9 cellular contexts compared by ENCODE assay signal in the genomic region with DNA sequence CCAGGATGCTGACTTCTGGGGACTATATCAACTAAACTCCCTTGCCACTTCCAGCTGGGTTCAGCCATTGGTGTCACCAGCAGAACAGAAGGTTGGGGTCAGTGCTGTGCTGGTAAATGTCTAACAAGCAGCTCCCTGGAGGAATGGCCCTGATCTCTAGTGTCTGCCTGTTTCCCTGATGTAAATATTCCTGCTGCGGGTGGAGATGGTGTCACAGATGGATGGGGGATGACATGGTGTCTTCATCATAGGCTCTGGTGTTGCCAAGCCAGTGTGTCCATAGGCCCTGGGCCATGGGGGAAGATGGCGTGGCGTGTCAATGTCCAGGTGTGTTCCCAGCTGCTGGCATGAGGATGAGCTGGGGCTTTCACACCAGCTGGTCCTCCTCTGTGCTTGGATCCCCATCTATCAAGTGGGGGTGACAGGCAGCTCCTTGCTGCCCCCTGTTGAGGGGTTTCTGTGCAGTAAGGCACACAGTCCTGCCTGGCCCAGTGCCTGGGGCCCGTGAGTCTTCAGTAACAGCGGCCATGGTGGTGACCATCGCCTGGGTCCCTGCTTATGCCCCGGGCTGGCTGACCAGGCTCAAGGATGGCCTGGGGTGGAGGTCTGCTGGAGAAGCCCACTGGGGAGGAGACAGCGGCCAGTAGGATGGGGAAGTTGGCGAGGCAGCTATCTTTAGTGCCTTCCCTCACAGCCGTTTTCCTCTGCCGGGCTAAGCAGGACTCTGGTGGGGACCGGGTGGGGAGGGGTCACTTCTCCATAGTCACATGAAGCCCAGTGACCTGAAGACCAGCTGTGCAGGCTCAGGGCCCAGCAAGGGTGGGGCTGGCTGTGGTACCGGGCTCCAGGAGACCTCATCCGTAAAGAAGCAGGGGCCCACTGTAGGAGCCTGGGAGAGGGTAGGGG. TPM values are rescaled to one million over a fixed set of nuclear protein-coding genes. Genes with fewer than 3 reads are reported as not detected.
DNase-seq lines count a peak whose midpoint lies in the region; TF ChIP-seq lines count a peak whose summit lies in the region.
"Had no signal": no experiment of that assay in that cellular context is flagged by ENCODE, and none has a peak within 500 bp of the region (broad histone marks: within the 10 kb centered on the region; RNA-seq: fewer than 3 reads in every experiment).

No MANE protein-coding gene starts in this region.

- intact Hi-C loops in CD4-positive, alpha-beta memory T cell (cut with micrococcal nuclease): loop anchor here (1.0 to 2.0 kb wide), 3 partner anchors 91 to 300 kb away; no protein-coding TSS in a partner anchor
- intact Hi-C loops in thyroid gland (cut with DNase I): loop anchor here (10.0 kb wide), 1 partner anchor 442 kb away; no protein-coding TSS in a partner anchor

- peaks cover 0 to 2% of the 10 kb centered on the region in 2 donors for H3K27me3 Mint-ChIP-seq in CD4-positive, alpha-beta memory T cell

- H3K4me3 Mint-ChIP-seq in CD4-positive, alpha-beta memory T cell: no peak overlapping the region

- H3K4me1 Mint-ChIP-seq in CD4-positive, alpha-beta memory T cell: peaks cover 5 to 29% (median 11%) of the 10 kb centered on the region in 4 donors

- H3K27ac Mint-ChIP-seq in CD4-positive, alpha-beta memory T cell: peak overlapping the region in 1 of 7 donors; percentile 16

- no peak overlapping the region for H3K4me3 ChIP-seq in CD4-positive, alpha-beta memory T cell (ENCODE audit: low read length in 2 of 2)
- H3K4me3 ChIP-seq in Karpas-422 (ENCODE audit: low read length) (no peak overlapping the region), foreskin fibroblast (ENCODE audit: low read depth in 1 of 2, low read length in 2 of 2) (no peak overlapping the region), thyroid gland (replicated peaks in 1 of 3) (no peak overlapping the region)
- H3K4me3 ChIP-seq: HAP-1 had no signal

- peaks cover 0 to 7% of the 10 kb centered on the region in 2 donors for H3K36me3 Mint-ChIP-seq in CD4-positive, alpha-beta memory T cell

- H3K4me2 ChIP-seq in Karpas-422 (ENCODE audit: low read depth, low read length, poor library complexity, severe bottlenecking): no peak overlapping the region

- no peaks in the 10 kb centered on the region for H3K9me3 ChIP-seq in CD4-positive, alpha-beta memory T cell (ENCODE audit: control insufficient read depth in 1 of 2, low read length in 2 of 2)
- H3K9me3 ChIP-seq in Karpas-422 (ENCODE audit: low read length): no peaks in the 10 kb centered on the region
- H3K9me3 ChIP-seq in thyroid gland: no peaks in the 10 kb centered on the region
- H3K9me3 ChIP-seq: HAP-1 had no signal

- no peaks in the 10 kb centered on the region for H3K9me2 ChIP-seq in Karpas-422 (replicated peaks; ENCODE audit: insufficient read depth, low read length)

- H3K27ac ChIP-seq in CD4-positive, alpha-beta memory T cell (ENCODE audit: low read depth, low read length): no peak overlapping the region
- H3K27ac ChIP-seq in Karpas-422 (ENCODE audit: low read length): no peak overlapping the region
- H3K27ac ChIP-seq in thyroid gland: no peak overlapping the region

- CTCF ChIA-PET in CD4-positive, alpha-beta memory T cell (lab: Charles Lee; ENCODE audit: partially characterized antibody): interaction anchor here (0.6 to 6.5 kb wide), 13 partner anchors 8 to 436 kb away, joined by 3 to 162 read pairs (median 3); a partner anchor contains a TSS

- TF ChIP-seq CTCF in foreskin fibroblast (IDR thresholded peaks at IDR 0.05; ENCODE audit: low read depth, low read length): peak; percentile 12
- peak in 3 of 6 experiments; percentile 13 to 18 (median 13) for TF ChIP-seq CTCF in thyroid gland (IDR thresholded peaks at IDR 0.05)

- no peaks in the 10 kb centered on the region for H3K9me3 Mint-ChIP-seq in CD4-positive, alpha-beta memory T cell

- POLR2A ChIA-PET in CD4-positive, alpha-beta memory T cell (lab: Charles Lee; ENCODE audit: partially characterized antibody): interaction anchor here (1.1 to 4.7 kb wide), 6 partner anchors 9 to 156 kb away, joined by 3 to 27 read pairs (median 8); a partner anchor contains a TSS

- H3K79me2 ChIP-seq in Karpas-422 (ENCODE audit: low read length): no peaks in the 10 kb centered on the region

- no peaks in the 10 kb centered on the region for H3K27me3 ChIP-seq in CD4-positive, alpha-beta memory T cell (ENCODE audit: insufficient read depth, low read length)
- H3K27me3 ChIP-seq in Karpas-422 (ENCODE audit: low read length): no peaks in the 10 kb centered on the region
- H3K27me3 ChIP-seq in thyroid gland: no peaks in the 10 kb centered on the region

- 71 to 88% methylated on average over 8 to 14 of the region's 14 CpGs for WGBS in thyroid gland, 2 donors

- DNase-seq in CD4-positive, alpha-beta memory T cell: peak in 4 of 5 donors; percentile 32 to 45 (median 42)
- DNase-seq in Karpas-422 (peak; percentile 77), foreskin fibroblast (peak in 1 of 2 donors; percentile 34), SKM-1 treated with dmso at 0.1 percent for 144 hours (lab: John Stamatoyannopoulos, UW; ENCODE audit: unreplicated experiment) (no peak), thyroid gland (no peak), glomerular visceral epithelial cell (ENCODE audit: extremely low spot score) (no peak)
- peak; percentile 77 for DNase-seq in activated CD8-positive, alpha-beta memory T cell treated with anti-CD3 and anti-CD28 coated beads, Interleukin-2, amount 50 U/mL, for 48 hours
- peak; percentile 61 for DNase-seq in stimulated activated CD4-positive, alpha-beta T cell treated with anti-CD3 and anti-CD28 coated beads, Interleukin-4, amount 100 ng/mL, for 24 hours

- H3K4me1 ChIP-seq in CD4-positive, alpha-beta memory T cell (ENCODE audit: insufficient read depth, low read length): peaks cover 12% of the 10 kb centered on the region
- H3K4me1 ChIP-seq in Karpas-422 (ENCODE audit: low read length): peaks cover 5% of the 10 kb centered on the region; the same call in 1 of the 2 replicates
- no peaks in the 10 kb centered on the region for H3K4me1 ChIP-seq in thyroid gland
- H3K4me1 ChIP-seq: HAP-1 had no signal

- H3K9ac ChIP-seq in Karpas-422 (ENCODE audit: low read length): no peak overlapping the region

- H2AFZ ChIP-seq in Karpas-422 (ENCODE audit: low read length): no peak overlapping the region

- peaks cover 27% of the 10 kb centered on the region; the same call in 1 of the 2 replicates for H4K20me1 ChIP-seq in Karpas-422 (ENCODE audit: insufficient read depth, low read depth, low read length)

- H3K36me3 ChIP-seq in CD4-positive, alpha-beta memory T cell (ENCODE audit: insufficient read depth, low read length): peaks cover 2% of the 10 kb centered on the region
- peaks cover 13% of the 10 kb centered on the region for H3K36me3 ChIP-seq in Karpas-422 (ENCODE audit: insufficient read depth, low read length)
- peaks cover 1 to 3% of the 10 kb centered on the region in 2 donors for H3K36me3 ChIP-seq in thyroid gland

- TF ChIP-seq POLR2A in thyroid gland (IDR thresholded peaks at IDR 0.05): no peak

RNA-seq across cellular contexts. Expression of a gene that starts 12.7 kb away (rescaled TPM):
- total RNA-seq in CD4-positive, alpha-beta memory T cell: 1,000 to 10,000 TPM; 3,492 to 3,635 TPM
- polyA plus RNA-seq in CD4-positive, alpha-beta memory T cell: 1,000 to 10,000 TPM; 3,292 to 4,075 TPM
- 1,770 and 3,552 TPM in 2 replicates for total RNA-seq in Karpas-422 (2014; rRNA removed; shearing (Covaris generic); ENCODE audit: low replicate concordance)
- 1,000 to 10,000 TPM; 1,451 to 2,031 (median 1,880) TPM for total RNA-seq in thyroid gland

RNA-seq across cellular contexts. Expression of a gene that starts 43.1 kb away (rescaled TPM):
- total RNA-seq in CD4-positive, alpha-beta memory T cell: not detected
- polyA plus RNA-seq in CD4-positive, alpha-beta memory T cell: under 1 TPM; 0.30 to 0.62 TPM
- total RNA-seq in Karpas-422 (2014; rRNA removed; shearing (Covaris generic); ENCODE audit: low replicate concordance): 37.2 and 47.7 TPM in 2 replicates
- total RNA-seq in thyroid gland: 10 to 100 TPM in 1 of 4 donors, 1 to 10 TPM in 3; 3.9 to 22.0 (median 6.8) TPM

Comparison
In these comparisons a context has a peak if more than half of its experiments do, and no peak if none do; other contexts are left out.
1. DNase-seq: peak in CD4-positive, alpha-beta memory T cell (4 of 5), Karpas-422 (single experiment), activated CD8-positive, alpha-beta memory T cell treated with anti-CD3 and anti-CD28 coated beads, Interleukin-2, amount 50 U/mL, for 48 hours (single experiment) and stimulated activated CD4-positive, alpha-beta T cell treated with anti-CD3 and anti-CD28 coated beads, Interleukin-4, amount 100 ng/mL, for 24 hours (single experiment); none in SKM-1 treated with dmso at 0.1 percent for 144 hours (single experiment), thyroid gland (0 of 2) and glomerular visceral epithelial cell (single experiment).
2. RNA of a gene that starts 43.1 kb away (total RNA-seq): 37.2 to 47.7 TPM in Karpas-422 and 3.9 to 22.0 TPM in thyroid gland; not detected in CD4-positive, alpha-beta memory T cell; every median in the first group is over 4 times any median in the second.